In the genomic region with DNA sequence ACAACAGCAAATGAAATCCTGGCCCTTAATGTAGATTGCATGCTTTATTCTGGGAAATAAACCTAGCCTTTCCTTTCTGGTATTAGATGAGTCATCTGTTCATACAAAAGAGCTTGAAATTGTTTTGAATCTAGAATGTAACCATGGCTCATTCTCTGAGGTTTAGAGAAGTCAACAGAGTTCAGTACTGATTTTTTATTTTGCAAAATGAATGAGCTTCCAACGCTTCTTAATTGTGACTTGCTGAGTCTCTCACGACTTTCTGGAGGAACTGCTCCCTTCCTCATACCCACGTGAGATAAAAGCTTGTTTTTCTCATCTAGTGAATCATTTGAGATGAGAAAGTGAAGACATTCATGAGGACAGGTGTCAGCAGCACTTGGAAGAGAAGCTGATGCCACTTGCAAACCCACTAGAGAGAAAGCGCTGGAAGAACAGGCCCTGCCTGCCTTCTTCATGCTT, we compare ENCODE assay signal across 12 cellular contexts.
A peak's percentile ranks its signal among the peaks of the same experiment; 100 is the strongest.
DNase-seq lines count a peak whose midpoint lies in the region; ATAC-seq lines count a peak whose summit lies in the region.
"Had no signal": no experiment of that assay in that cellular context is flagged by ENCODE, and none has a peak within 500 bp of the region (broad histone marks: within the 10 kb centered on the region; RNA-seq: fewer than 3 reads in every experiment).

No MANE protein-coding gene starts in this region.

- H3K79me1 ChIP-seq in mesendoderm (ENCODE audit: low read length): no peaks in the 10 kb centered on the region

- DNase-seq in activated CD4-positive, CD25-positive, alpha-beta regulatory T cell treated with anti-CD3 and anti-CD28 coated beads, Interleukin-2, amount 50 U/mL, for 72 hours: no peak
- DNase-seq in kidney tubule cell (ENCODE audit: low spot score) (peak; percentile 24), SHP77 treated with DMSO at 0.1 percent for 48 hours (lab: John Stamatoyannopoulos, UW) (no peak), mesendoderm (no peak)
- DNase-seq: adrenal gland, DMS79, NCI-H1048 had no signal

- H3K4me3 Mint-ChIP-seq in T-helper 1 cell treated with Interleukin-12 subunit alpha and Interleukin-12 subunit beta and Interleukin-4 antibody, amounts not matched to agents 30 μg/mL and 1 μg/mL, for 36 hours: no peak overlapping the region

- peak; percentile 83 to 90 for ATAC-seq in activated CD4-positive, CD25-positive, alpha-beta regulatory T cell treated with anti-CD3 and anti-CD28 coated beads, Interleukin-2, amount 50 U/mL, for 24 hours
- peak; percentile 51 for ATAC-seq in HG02623 (IDR thresholded peaks at IDR 0.05; ENCODE audit: unreplicated experiment)
- no peak for ATAC-seq in HG02884 (IDR thresholded peaks at IDR 0.05; ENCODE audit: unreplicated experiment)

- H3K23ac ChIP-seq in mesendoderm (ENCODE audit: low read length): no peak overlapping the region

- H3K27ac Mint-ChIP-seq in T-helper 1 cell treated with Interleukin-12 subunit alpha and Interleukin-12 subunit beta and Interleukin-4 antibody, amounts not matched to agents 30 μg/mL and 1 μg/mL, for 36 hours: peak overlapping the region; percentile 62

- no peak overlapping the region for H3K9ac ChIP-seq in mesendoderm (ENCODE audit: low read length)

- H2BK5ac ChIP-seq in mesendoderm (ENCODE audit: low read length): no peak overlapping the region

- H3K4me2 ChIP-seq in mesendoderm (ENCODE audit: low read length): no peak overlapping the region

- H3K4me1 Mint-ChIP-seq in T-helper 1 cell treated with Interleukin-12 subunit alpha and Interleukin-12 subunit beta and Interleukin-4 antibody, amounts not matched to agents 30 μg/mL and 1 μg/mL, for 36 hours (ENCODE audit: low read depth): peaks cover 28% of the 10 kb centered on the region

- H3K27me3 Mint-ChIP-seq in T-helper 1 cell treated with Interleukin-12 subunit alpha and Interleukin-12 subunit beta and Interleukin-4 antibody, amounts not matched to agents 30 μg/mL and 1 μg/mL, for 36 hours (ENCODE audit: low read depth): no peaks in the 10 kb centered on the region

- no peak overlapping the region for H3K4me3 ChIP-seq in mesendoderm (ENCODE audit: low read length)
- H3K4me3 ChIP-seq: adrenal gland had no signal

- no peaks in the 10 kb centered on the region for H3K79me2 ChIP-seq in mesendoderm (ENCODE audit: control insufficient read depth, insufficient read depth, low read length)

- peaks cover 3% of the 10 kb centered on the region for H3K4me1 ChIP-seq in mesendoderm (ENCODE audit: control insufficient read depth, low read depth, low read length)
- H3K4me1 ChIP-seq: adrenal gland had no signal

- H3K36me3 Mint-ChIP-seq in T-helper 1 cell treated with Interleukin-12 subunit alpha and Interleukin-12 subunit beta and Interleukin-4 antibody, amounts not matched to agents 30 μg/mL and 1 μg/mL, for 36 hours (ENCODE audit: low read depth): no peaks in the 10 kb centered on the region

- H3K4ac ChIP-seq in mesendoderm (ENCODE audit: low read depth, low read length): no peak overlapping the region

- H4K8ac ChIP-seq in mesendoderm (ENCODE audit: low read depth, low read length): no peak overlapping the region

- no peak overlapping the region for H2AK5ac ChIP-seq in mesendoderm (ENCODE audit: low read length)

- H2BK120ac ChIP-seq in mesendoderm (ENCODE audit: low read depth, low read length): no peak overlapping the region

- H2BK15ac ChIP-seq in mesendoderm (replicated peaks; ENCODE audit: low read depth): no peak overlapping the region

- no peaks in the 10 kb centered on the region for H3K27me3 ChIP-seq in mesendoderm (ENCODE audit: insufficient read depth, low read length, poor library complexity)
- H3K27me3 ChIP-seq: adrenal gland had no signal

- H4K5ac ChIP-seq in mesendoderm (ENCODE audit: low read length): no peak overlapping the region

- H3K36me3 ChIP-seq in mesendoderm (ENCODE audit: control insufficient read depth, insufficient read depth, low read length): no peaks in the 10 kb centered on the region
- H3K36me3 ChIP-seq: adrenal gland had no signal

- WGBS in mesendoderm (ENCODE audit: extremely low coverage, insufficient coverage, low lambda C conversion rate): no CpG with 5 or more reads among the region's 4 CpGs

- no peak overlapping the region for H3K56ac ChIP-seq in mesendoderm (ENCODE audit: low read length)

- no peak overlapping the region for H3K18ac ChIP-seq in mesendoderm (ENCODE audit: low read length)

- no peak overlapping the region for H3K27ac ChIP-seq in mesendoderm (ENCODE audit: low read depth, low read length)
- H3K27ac ChIP-seq: 22Rv1, adrenal gland had no signal

- no peaks in the 10 kb centered on the region for H3K9me3 Mint-ChIP-seq in T-helper 1 cell treated with Interleukin-12 subunit alpha and Interleukin-12 subunit beta and Interleukin-4 antibody, amounts not matched to agents 30 μg/mL and 1 μg/mL, for 36 hours
